ENCODE assay signal across 19 cellular contexts in the genomic region with DNA sequence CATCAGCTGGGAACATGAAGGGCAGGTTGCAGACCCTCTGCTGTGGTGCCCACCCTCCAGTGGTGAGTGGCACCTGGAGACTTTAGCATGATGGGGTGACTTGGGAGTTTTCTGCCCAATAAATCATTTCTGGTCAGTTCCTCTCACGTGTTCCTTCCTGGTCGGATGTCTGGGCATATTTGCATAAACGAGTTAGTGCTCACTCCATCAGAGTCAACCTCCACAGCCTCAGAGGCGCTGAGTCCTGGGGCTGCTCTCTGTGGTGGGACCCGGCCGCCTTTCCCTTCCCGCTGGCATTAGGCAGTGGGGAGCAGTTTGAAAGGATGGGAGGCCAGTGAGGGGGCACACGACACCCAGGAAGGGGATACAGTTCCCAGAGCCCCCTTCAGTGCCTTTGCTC.
"Had no signal": no experiment of that assay in that cellular context is flagged by ENCODE, and none has a peak within 500 bp of the region (broad histone marks: within the 10 kb centered on the region; RNA-seq: fewer than 3 reads in every experiment).

No MANE protein-coding gene starts in this region.

- H3K4me3 Mint-ChIP-seq: activated B cell treated with CpG ODN at 0.5 μM for 24 hours; activated CD4-positive, alpha-beta memory T cell treated with anti-CD3 and anti-CD28 coated beads for 36 hours; activated CD8-positive, alpha-beta memory T cell treated with anti-CD3 and anti-CD28 coated beads, Interleukin-2, amount 10 ng/mL, durations not matched to agents 7 days and 5 days; activated naive CD4-positive, alpha-beta T cell treated with anti-CD3 and anti-CD28 coated beads for 36 hours; activated T-helper 17 cell treated with anti-CD3 and anti-CD28 coated beads, Interleukin-2, amount 50 U/mL, for 72 hours; central memory CD8-positive, alpha-beta T cell; neural crest cell; stimulated activated effector memory CD8-positive, alpha-beta T cell treated with anti-CD3 and anti-CD28 coated beads, Interleukin-12 subunit alpha, Interleukin-12 subunit beta, amount 100 ng/mL, for 72 hours; T-cell had no signal

- H3K9me3 Mint-ChIP-seq: activated B cell treated with CpG ODN at 0.5 μM for 24 hours; activated CD4-positive, alpha-beta memory T cell treated with anti-CD3 and anti-CD28 coated beads for 36 hours; activated naive CD4-positive, alpha-beta T cell treated with anti-CD3 and anti-CD28 coated beads for 36 hours; activated T-helper 17 cell treated with anti-CD3 and anti-CD28 coated beads, Interleukin-2, amount 50 U/mL, for 72 hours; central memory CD8-positive, alpha-beta T cell; neural crest cell; stimulated activated effector memory CD8-positive, alpha-beta T cell treated with anti-CD3 and anti-CD28 coated beads, Interleukin-12 subunit alpha, Interleukin-12 subunit beta, amount 100 ng/mL, for 72 hours; T-cell had no signal

- H3K4me1 Mint-ChIP-seq: activated CD8-positive, alpha-beta memory T cell treated with anti-CD3 and anti-CD28 coated beads, Interleukin-2, amount 10 ng/mL, durations not matched to agents 7 days and 5 days; activated T-helper 17 cell treated with anti-CD3 and anti-CD28 coated beads, Interleukin-2, amount 50 U/mL, for 72 hours; central memory CD8-positive, alpha-beta T cell; neural crest cell; stimulated activated effector memory CD8-positive, alpha-beta T cell treated with anti-CD3 and anti-CD28 coated beads, Interleukin-12 subunit alpha, Interleukin-12 subunit beta, amount 100 ng/mL, for 72 hours had no signal

- H3K27ac Mint-ChIP-seq: activated B cell treated with CpG ODN at 0.5 μM for 24 hours; activated CD4-positive, alpha-beta memory T cell treated with anti-CD3 and anti-CD28 coated beads for 36 hours; activated CD8-positive, alpha-beta memory T cell treated with anti-CD3 and anti-CD28 coated beads, Interleukin-2, amount 10 ng/mL, durations not matched to agents 7 days and 5 days; activated naive CD4-positive, alpha-beta T cell treated with anti-CD3 and anti-CD28 coated beads for 36 hours; activated T-helper 17 cell treated with anti-CD3 and anti-CD28 coated beads, Interleukin-2, amount 50 U/mL, for 72 hours; stimulated activated effector memory CD8-positive, alpha-beta T cell treated with anti-CD3 and anti-CD28 coated beads, Interleukin-12 subunit alpha, Interleukin-12 subunit beta, amount 100 ng/mL, for 72 hours; T-cell had no signal

- H3K36me3 Mint-ChIP-seq: activated CD4-positive, alpha-beta memory T cell treated with anti-CD3 and anti-CD28 coated beads for 36 hours; activated CD8-positive, alpha-beta memory T cell treated with anti-CD3 and anti-CD28 coated beads, Interleukin-2, amount 10 ng/mL, durations not matched to agents 7 days and 5 days; stimulated activated effector memory CD8-positive, alpha-beta T cell treated with anti-CD3 and anti-CD28 coated beads, Interleukin-12 subunit alpha, Interleukin-12 subunit beta, amount 100 ng/mL, for 72 hours; T-cell had no signal

- H3K27me3 Mint-ChIP-seq: activated T-helper 17 cell treated with anti-CD3 and anti-CD28 coated beads, Interleukin-2, amount 50 U/mL, for 72 hours had no signal

- DNase-seq: activated B cell treated with CpG ODN at 0.5 μM for 24 hours; activated CD4-positive, alpha-beta memory T cell treated with anti-CD3 and anti-CD28 coated beads for 36 hours; activated CD4-positive, alpha-beta T cell treated with anti-CD3 and anti-CD28 coated beads for 4 hours; activated CD8-positive, alpha-beta memory T cell treated with anti-CD3 and anti-CD28 coated beads, Interleukin-2, amount 10 ng/mL, durations not matched to agents 7 days and 5 days; activated naive CD4-positive, alpha-beta T cell treated with anti-CD3 and anti-CD28 coated beads for 36 hours; aorta; erythroblast; heart left ventricle; left lung; ovary; psoas muscle; small intestine; stimulated activated CD4-positive, alpha-beta T cell treated with anti-CD3 and anti-CD28 coated beads, Interleukin-4, amount 100 ng/mL, for 24 hours; T-cell; upper lobe of left lung had no signal
